Comparison of ENCODE assay signal across 9 cellular contexts in the genomic region with DNA sequence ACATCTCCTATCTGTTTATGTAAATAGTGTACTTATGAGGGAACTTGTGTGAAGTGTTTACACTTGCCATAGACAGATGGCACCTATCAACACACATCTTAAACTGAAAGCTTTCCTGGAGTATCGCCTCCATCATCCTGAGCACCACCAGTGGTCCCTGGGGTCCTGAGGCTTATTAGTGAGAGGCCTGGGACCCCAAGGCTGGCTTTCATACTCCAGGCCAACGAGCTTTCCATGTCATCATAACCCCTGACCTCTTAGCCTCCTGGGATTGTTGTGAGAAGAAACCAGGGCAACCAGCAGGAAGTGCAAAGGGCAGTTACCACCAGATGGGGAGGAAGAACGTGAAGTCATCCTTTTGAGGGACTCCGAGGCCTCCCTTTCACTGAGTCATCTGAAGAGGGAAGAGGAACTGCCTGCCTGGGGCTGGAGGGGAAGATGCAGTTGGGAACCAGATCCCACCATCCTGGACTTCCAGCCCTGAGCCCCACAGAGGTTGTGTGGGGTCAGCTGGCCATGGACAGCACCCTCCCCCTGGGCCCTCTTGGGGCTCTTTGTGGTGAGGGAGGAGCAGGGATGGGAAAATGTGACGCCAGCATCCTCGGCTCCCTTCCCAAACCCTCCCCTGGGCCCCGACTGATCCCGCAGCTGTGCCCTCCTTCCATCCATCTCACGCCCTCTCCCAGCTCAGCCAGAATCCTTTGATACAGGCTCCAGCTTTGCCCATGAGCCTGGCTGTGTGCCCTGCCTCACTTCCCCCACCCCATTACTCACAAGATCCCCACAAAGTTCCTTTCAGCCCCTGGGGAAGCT. TPM values are rescaled to one million over a fixed set of nuclear protein-coding genes. Genes with fewer than 3 reads are reported as not detected.
DNase-seq lines count a peak whose midpoint lies in the region; ATAC-seq, FAIRE-seq and TF ChIP-seq lines count a peak whose summit lies in the region.
"Had no signal": no experiment of that assay in that cellular context is flagged by ENCODE, and none has a peak within 500 bp of the region (broad histone marks: within the 10 kb centered on the region; RNA-seq: fewer than 3 reads in every experiment).

No MANE protein-coding gene starts in this region.

- no peaks in the 10 kb centered on the region for H3K36me3 ChIP-seq in gastrocnemius medialis

- H3K27ac ChIP-seq in gastrocnemius medialis: peak overlapping the region; percentile 60 to 85 (median 68)

- FAIRE-seq in H54 (lab: Jason Lieb, UNC): peak; percentile 36

- intact Hi-C loops in gastrocnemius medialis (cut with DNase I; ENCODE audit: low total_unique reads): no loop called here

- H3K27me3 ChIP-seq in gastrocnemius medialis: no peaks in the 10 kb centered on the region

- in situ Hi-C loops in gastrocnemius medialis (cut with MboI; ENCODE audit: low sequenced_read_pairs in 4 of 4): no loop called here

- no peak for TF ChIP-seq CTCF in gastrocnemius medialis (IDR thresholded peaks at IDR 0.05 in 4 of 5, conservative IDR thresholded peaks at IDR 0.05 in 1 of 5)

- peak in 1 of 2 donors; percentile 6 for ATAC-seq in gastrocnemius medialis
- no peak for ATAC-seq in GM21576 (IDR thresholded peaks at IDR 0.05; ENCODE audit: unreplicated experiment)
- ATAC-seq in GM21360 (IDR thresholded peaks at IDR 0.05; ENCODE audit: unreplicated experiment): no peak
- ATAC-seq: HCT116 had no signal

- H3K4me3 ChIP-seq in gastrocnemius medialis: no peak overlapping the region

- DNase-seq in H54 (ENCODE audit: insufficient read length, low spot score) (peak; percentile 75), T1000 (lab: John Stamatoyannopoulos, UW) (peak; percentile 84), glomerular visceral epithelial cell (ENCODE audit: extremely low spot score) (peak; percentile 55), gastrocnemius medialis (peak; percentile 36 to 67), NCI-H2196 (lab: John Stamatoyannopoulos, UW; ENCODE audit: unreplicated experiment) (no peak), NCI-H2081 (lab: John Stamatoyannopoulos, UW) (no peak)

- H3K9me3 ChIP-seq in gastrocnemius medialis: no peaks in the 10 kb centered on the region

- TF ChIP-seq POLR2A in H54 (IDR thresholded peaks at IDR 0.05; ENCODE audit: low read depth, low read length): no peak
- no peak for TF ChIP-seq POLR2A in gastrocnemius medialis (IDR thresholded peaks at IDR 0.05)

- H3K4me1 ChIP-seq in gastrocnemius medialis: peaks cover 92% of the 10 kb centered on the region in 2 donors

RNA-seq across cellular contexts. Expression of gene INKA2, which starts 5.8 kb away (rescaled TPM):
- total RNA-seq in gastrocnemius medialis: 10 to 100 TPM in 1 of 4 donors, 1 to 10 TPM in 3; 4.7 to 11.8 (median 5.1) TPM

RNA-seq across cellular contexts. Expression of gene DDX20, which starts 22.3 kb away (rescaled TPM):
- 10 to 100 TPM; 22.2 to 32.9 (median 29.2) TPM for total RNA-seq in gastrocnemius medialis

Comparison
In these comparisons a context has a peak if more than half of its experiments do, and no peak if none do; other contexts are left out.
1. DNase-seq: peak in H54 (single experiment), T1000 (single experiment), glomerular visceral epithelial cell (single experiment) and gastrocnemius medialis (2 of 2); none in NCI-H2196 (single experiment) and NCI-H2081 (0 of 2).